1 cellular context compared by ENCODE assay signal in genomic region chr10:111972109-111972508, GRCh38.
TF ChIP-seq lines count a peak whose summit lies in the region.

No MANE protein-coding gene starts in this region.

TF ChIP-seq in HepG2, 621 proteins besides CTCF, POLR2A, EP300 and RAD21 (continued from another document):
- TF ChIP-seq FOXA3 (CRISPR knock-in tag; IDR thresholded peaks at IDR 0.05) (peak; percentile 49; the same call in 1 of the 2 replicates), ZNF547 (CRISPR knock-in tag; IDR thresholded peaks at IDR 0.05) (no peak)
